ENCODE assay signal across 20 cellular contexts in genomic region chr5:132081458-132081857, GRCh38. TPM values are rescaled to one million over a fixed set of nuclear protein-coding genes. Genes with fewer than 3 reads are reported as not detected.
A peak's percentile ranks its signal among the peaks of the same experiment; 100 is the strongest.
DNase-seq lines count a peak whose midpoint lies in the region; ATAC-seq lines count a peak whose summit lies in the region.
"Had no signal": no experiment of that assay in that cellular context is flagged by ENCODE, and none has a peak within 500 bp of the region (broad histone marks: within the 10 kb centered on the region; RNA-seq: fewer than 3 reads in every experiment).

No MANE protein-coding gene starts in this region.

- H3K36me3 Mint-ChIP-seq in activated CD4-positive, alpha-beta T cell treated with anti-CD3 and anti-CD28 coated beads for 36 hours (ENCODE audit: low read depth) = no peaks in the 10 kb centered on the region
- no peaks in the 10 kb centered on the region for H3K36me3 Mint-ChIP-seq in activated naive CD8-positive, alpha-beta T cell treated with anti-CD3 and anti-CD28 coated beads, Interleukin-2, amount 10 ng/mL, durations not matched to agents 7 days and 5 days
- no peaks in the 10 kb centered on the region for H3K36me3 Mint-ChIP-seq in activated naive CD8-positive, alpha-beta T cell treated with anti-CD3 and anti-CD28 coated beads for 36 hours
- peaks cover 6% of the 10 kb centered on the region for H3K36me3 Mint-ChIP-seq in activated T-helper 17 cell treated with anti-CD3 and anti-CD28 coated beads, Interleukin-2, amount 50 U/mL, for 72 hours (ENCODE audit: low read depth)
- H3K36me3 Mint-ChIP-seq in stimulated activated effector memory CD8-positive, alpha-beta T cell treated with anti-CD3 and anti-CD28 coated beads, Interleukin-12 subunit alpha, Interleukin-12 subunit beta, amount 100 ng/mL, for 72 hours = peaks cover 10% of the 10 kb centered on the region

- peak overlapping the region; percentile 26 for H3K27ac Mint-ChIP-seq in activated CD4-positive, alpha-beta T cell treated with anti-CD3 and anti-CD28 coated beads for 36 hours
- peak overlapping the region; percentile 60 for H3K27ac Mint-ChIP-seq in activated naive CD8-positive, alpha-beta T cell treated with anti-CD3 and anti-CD28 coated beads, Interleukin-2, amount 10 ng/mL, durations not matched to agents 7 days and 5 days
- H3K27ac Mint-ChIP-seq in activated naive CD8-positive, alpha-beta T cell treated with anti-CD3 and anti-CD28 coated beads for 36 hours = no peak overlapping the region
- peak overlapping the region; percentile 42 for H3K27ac Mint-ChIP-seq in activated T-helper 17 cell treated with anti-CD3 and anti-CD28 coated beads, Interleukin-2, amount 50 U/mL, for 72 hours
- peak overlapping the region; percentile 71 for H3K27ac Mint-ChIP-seq in stimulated activated effector memory CD8-positive, alpha-beta T cell treated with anti-CD3 and anti-CD28 coated beads, Interleukin-12 subunit alpha, Interleukin-12 subunit beta, amount 100 ng/mL, for 72 hours

- H3K9me3 Mint-ChIP-seq in activated CD4-positive, alpha-beta T cell treated with anti-CD3 and anti-CD28 coated beads for 36 hours (ENCODE audit: low read depth) = no peaks in the 10 kb centered on the region
- H3K9me3 Mint-ChIP-seq in activated naive CD8-positive, alpha-beta T cell treated with anti-CD3 and anti-CD28 coated beads, Interleukin-2, amount 10 ng/mL, durations not matched to agents 7 days and 5 days = no peaks in the 10 kb centered on the region
- no peaks in the 10 kb centered on the region for H3K9me3 Mint-ChIP-seq in activated naive CD8-positive, alpha-beta T cell treated with anti-CD3 and anti-CD28 coated beads for 36 hours
- no peaks in the 10 kb centered on the region for H3K9me3 Mint-ChIP-seq in activated T-helper 17 cell treated with anti-CD3 and anti-CD28 coated beads, Interleukin-2, amount 50 U/mL, for 72 hours
- H3K9me3 Mint-ChIP-seq in stimulated activated effector memory CD8-positive, alpha-beta T cell treated with anti-CD3 and anti-CD28 coated beads, Interleukin-12 subunit alpha, Interleukin-12 subunit beta, amount 100 ng/mL, for 72 hours = no peaks in the 10 kb centered on the region

- ATAC-seq in activated CD4-positive, alpha-beta T cell treated with anti-CD3 and anti-CD28 coated beads for 36 hours = no peak
- no peak for ATAC-seq in activated naive CD8-positive, alpha-beta T cell treated with anti-CD3 and anti-CD28 coated beads, Interleukin-2, amount 10 ng/mL, durations not matched to agents 7 days and 5 days (ENCODE audit: low read depth)
- ATAC-seq in activated T-helper 17 cell treated with anti-CD3 and anti-CD28 coated beads, Interleukin-2, amount 50 U/mL, for 72 hours (replicated peaks) = no peak
- no peak for ATAC-seq in stimulated activated effector memory CD8-positive, alpha-beta T cell treated with anti-CD3 and anti-CD28 coated beads, Interleukin-12 subunit alpha, Interleukin-12 subunit beta, amount 100 ng/mL, for 72 hours
- no peak for ATAC-seq in GM21825 (IDR thresholded peaks at IDR 0.05; ENCODE audit: unreplicated experiment)
- ATAC-seq: Panc1 had no signal

- H3K27me3 Mint-ChIP-seq in activated CD4-positive, alpha-beta T cell treated with anti-CD3 and anti-CD28 coated beads for 36 hours = peaks cover 5% of the 10 kb centered on the region
- H3K27me3 Mint-ChIP-seq in activated naive CD8-positive, alpha-beta T cell treated with anti-CD3 and anti-CD28 coated beads, Interleukin-2, amount 10 ng/mL, durations not matched to agents 7 days and 5 days = no peaks in the 10 kb centered on the region
- H3K27me3 Mint-ChIP-seq in activated naive CD8-positive, alpha-beta T cell treated with anti-CD3 and anti-CD28 coated beads for 36 hours = no peaks in the 10 kb centered on the region
- H3K27me3 Mint-ChIP-seq in activated T-helper 17 cell treated with anti-CD3 and anti-CD28 coated beads, Interleukin-2, amount 50 U/mL, for 72 hours = no peaks in the 10 kb centered on the region

- intact Hi-C loops in activated CD4-positive, alpha-beta T cell treated with anti-CD3 and anti-CD28 coated beads for 36 hours (cut with DNase I, micrococcal nuclease) = no loop called here

- CTCF ChIA-PET in activated CD4-positive, alpha-beta T cell treated with anti-CD3 and anti-CD28 coated beads for 36 hours (lab: Charles Lee) = interaction anchor here (0.6 kb wide), 1 partner anchor 1371 kb away, joined by 4 read pairs; no protein-coding TSS in a partner anchor

- DNase-seq in activated CD4-positive, alpha-beta T cell treated with anti-CD3 and anti-CD28 coated beads for 36 hours = no peak
- no peak for DNase-seq in activated CD4-positive, alpha-beta T cell treated with anti-CD3 and anti-CD28 coated beads for 48 hours
- no peak for DNase-seq in activated naive CD8-positive, alpha-beta T cell treated with anti-CD3 and anti-CD28 coated beads, Interleukin-2, amount 10 ng/mL, durations not matched to agents 7 days and 5 days
- no peak for DNase-seq in activated naive CD8-positive, alpha-beta T cell treated with anti-CD3 and anti-CD28 coated beads for 36 hours
- no peak for DNase-seq in stimulated activated effector memory CD8-positive, alpha-beta T cell treated with anti-CD3 and anti-CD28 coated beads, Interleukin-12 subunit alpha, Interleukin-12 subunit beta, amount 100 ng/mL, for 72 hours (ENCODE audit: low spot score in 2 of 2)
- no peak for DNase-seq in substantia nigra (lab: John Stamatoyannopoulos, UW)
- DNase-seq: DMS79, H7, Kasumi-1, NCI-H1694, NCI-H2081, NCI-H2171, NCI-H345, NCI-H524, NCI-H82 had no signal

- H3K4me1 Mint-ChIP-seq in activated CD4-positive, alpha-beta T cell treated with anti-CD3 and anti-CD28 coated beads for 36 hours = peaks cover 41% of the 10 kb centered on the region
- peaks cover 38% of the 10 kb centered on the region for H3K4me1 Mint-ChIP-seq in activated naive CD8-positive, alpha-beta T cell treated with anti-CD3 and anti-CD28 coated beads, Interleukin-2, amount 10 ng/mL, durations not matched to agents 7 days and 5 days
- H3K4me1 Mint-ChIP-seq in activated naive CD8-positive, alpha-beta T cell treated with anti-CD3 and anti-CD28 coated beads for 36 hours = peaks cover 46% of the 10 kb centered on the region
- peaks cover 45% of the 10 kb centered on the region for H3K4me1 Mint-ChIP-seq in activated T-helper 17 cell treated with anti-CD3 and anti-CD28 coated beads, Interleukin-2, amount 50 U/mL, for 72 hours
- H3K4me1 Mint-ChIP-seq in stimulated activated effector memory CD8-positive, alpha-beta T cell treated with anti-CD3 and anti-CD28 coated beads, Interleukin-12 subunit alpha, Interleukin-12 subunit beta, amount 100 ng/mL, for 72 hours = peaks cover 82% of the 10 kb centered on the region

- H3K27ac ChIP-seq in substantia nigra (ENCODE audit: low read depth, low read length, poor library complexity, severe bottlenecking) = no peak overlapping the region
- H3K27ac ChIP-seq: C4-2B had no signal

- H3K4me3 Mint-ChIP-seq in activated CD4-positive, alpha-beta T cell treated with anti-CD3 and anti-CD28 coated beads for 36 hours = no peak overlapping the region
- no peak overlapping the region for H3K4me3 Mint-ChIP-seq in activated naive CD8-positive, alpha-beta T cell treated with anti-CD3 and anti-CD28 coated beads, Interleukin-2, amount 10 ng/mL, durations not matched to agents 7 days and 5 days
- H3K4me3 Mint-ChIP-seq in activated naive CD8-positive, alpha-beta T cell treated with anti-CD3 and anti-CD28 coated beads for 36 hours = no peak overlapping the region
- H3K4me3 Mint-ChIP-seq in activated T-helper 17 cell treated with anti-CD3 and anti-CD28 coated beads, Interleukin-2, amount 50 U/mL, for 72 hours = no peak overlapping the region
- H3K4me3 Mint-ChIP-seq in stimulated activated effector memory CD8-positive, alpha-beta T cell treated with anti-CD3 and anti-CD28 coated beads, Interleukin-12 subunit alpha, Interleukin-12 subunit beta, amount 100 ng/mL, for 72 hours = no peak overlapping the region

- POLR2A ChIA-PET in activated CD4-positive, alpha-beta T cell treated with anti-CD3 and anti-CD28 coated beads for 36 hours (lab: Charles Lee) = interaction anchor here (1.1 kb wide), 1 partner anchor 21 kb away, joined by 3 read pairs; no protein-coding TSS in a partner anchor
- POLR2A ChIA-PET in activated naive CD8-positive, alpha-beta T cell treated with anti-CD3 and anti-CD28 coated beads, Interleukin-2, amount 10 ng/mL, durations not matched to agents 7 days and 5 days (lab: Charles Lee) = interaction anchor here (1.2 kb wide), 1 partner anchor 18 kb away, joined by 4 read pairs; no protein-coding TSS in a partner anchor

RNA-seq across cellular contexts. Expression of gene CSF2, which starts 7.9 kb away (rescaled TPM):
- 10 to 100 TPM; 52.6 to 59.5 TPM for total RNA-seq in activated CD4-positive, alpha-beta T cell treated with anti-CD3 and anti-CD28 coated beads for 36 hours
- 1 to 10 TPM; 1.1 to 1.4 TPM for total RNA-seq in activated naive CD8-positive, alpha-beta T cell treated with anti-CD3 and anti-CD28 coated beads, Interleukin-2, amount 10 ng/mL, durations not matched to agents 7 days and 5 days
- 100 to 1,000 TPM; 103 to 107 TPM for total RNA-seq in activated naive CD8-positive, alpha-beta T cell treated with anti-CD3 and anti-CD28 coated beads for 36 hours
- 100 to 1,000 TPM in 1 of 2 donors, 10 to 100 TPM in 1; 14.6 to 159 TPM for total RNA-seq in activated T-helper 17 cell treated with anti-CD3 and anti-CD28 coated beads, Interleukin-2, amount 50 U/mL, for 72 hours
- total RNA-seq: H7, MCF 10A had no signal

RNA-seq across cellular contexts. Expression of gene IL3, which starts 21.0 kb away (rescaled TPM):
- 10 to 100 TPM; 10.8 to 11.6 TPM for total RNA-seq in activated CD4-positive, alpha-beta T cell treated with anti-CD3 and anti-CD28 coated beads for 36 hours
- total RNA-seq in activated naive CD8-positive, alpha-beta T cell treated with anti-CD3 and anti-CD28 coated beads, Interleukin-2, amount 10 ng/mL, durations not matched to agents 7 days and 5 days = not detected
- total RNA-seq in activated naive CD8-positive, alpha-beta T cell treated with anti-CD3 and anti-CD28 coated beads for 36 hours = under 1 TPM; 0.20 to 0.49 TPM
- total RNA-seq in activated T-helper 17 cell treated with anti-CD3 and anti-CD28 coated beads, Interleukin-2, amount 50 U/mL, for 72 hours = 1 to 10 TPM in 1 of 2 donors, under 1 TPM in 1; 0.32 to 9.0 TPM
- total RNA-seq: H7, MCF 10A had no signal

Comparison
In these comparisons a context has a peak if more than half of its experiments do, and no peak if none do; other contexts are left out.
1. RNA of gene CSF2, which starts 7.9 kb away (total RNA-seq): 14.6 to 159 TPM in activated T-helper 17 cell treated with anti-CD3 and anti-CD28 coated beads, Interleukin-2, amount 50 U/mL, for 72 hours, 103 to 107 TPM in activated naive CD8-positive, alpha-beta T cell treated with anti-CD3 and anti-CD28 coated beads for 36 hours and 52.6 to 59.5 TPM in activated CD4-positive, alpha-beta T cell treated with anti-CD3 and anti-CD28 coated beads for 36 hours; 1.1 to 1.4 TPM in activated naive CD8-positive, alpha-beta T cell treated with anti-CD3 and anti-CD28 coated beads, Interleukin-2, amount 10 ng/mL, durations not matched to agents 7 days and 5 days; every median in the first group is over 4 times any median in the second.